8 cellular contexts compared by ENCODE assay signal in the genomic region with DNA sequence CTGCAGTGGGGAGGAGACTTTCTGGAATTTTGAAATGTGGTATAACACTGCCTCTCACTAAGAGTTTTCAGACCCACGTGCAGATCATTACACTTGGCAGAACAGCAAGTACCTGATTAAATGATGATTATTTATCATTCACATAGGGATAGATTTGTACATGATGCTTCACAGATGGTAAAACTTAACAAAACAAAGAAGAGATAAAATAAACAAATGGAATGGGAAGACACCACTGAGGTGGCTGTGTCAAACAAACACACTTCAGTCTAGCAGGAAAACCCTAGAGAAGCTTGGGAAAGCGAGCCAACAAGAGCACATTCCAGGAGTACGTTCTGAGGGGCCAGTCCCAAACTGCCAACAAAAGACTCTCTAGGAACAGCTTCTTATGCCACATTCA. TPM values are rescaled to one million over a fixed set of nuclear protein-coding genes. Genes with fewer than 3 reads are reported as not detected.
A peak's percentile ranks its signal among the peaks of the same experiment; 100 is the strongest.
DNase-seq lines count a peak whose midpoint lies in the region; ATAC-seq and TF ChIP-seq lines count a peak whose summit lies in the region.

No MANE protein-coding gene starts in this region.

- H3K9me3 ChIP-seq in stomach = no peaks in the 10 kb centered on the region

- no peak for TF ChIP-seq EP300 in stomach (IDR thresholded peaks at IDR 0.05)

- peak overlapping the region; percentile 88 to 94 for H3K4me3 Mint-ChIP-seq in activated T-cell treated with anti-CD3 and anti-CD28 coated beads, Interleukin-2, amount 50 U/mL, for 72 hours
- peak overlapping the region; percentile 95 for H3K4me3 Mint-ChIP-seq in WTC11

- peaks cover 11% of the 10 kb centered on the region in 2 donors for H3K36me3 Mint-ChIP-seq in activated T-cell treated with anti-CD3 and anti-CD28 coated beads, Interleukin-2, amount 50 U/mL, for 72 hours (ENCODE audit: insufficient read depth in 2 of 2)
- peaks cover 3% of the 10 kb centered on the region for H3K36me3 Mint-ChIP-seq in WTC11

- peaks cover 55% of the 10 kb centered on the region for H3K4me1 Mint-ChIP-seq in activated T-cell treated with anti-CD3 and anti-CD28 coated beads, Interleukin-2, amount 50 U/mL, for 72 hours (ENCODE audit: low read depth)
- H3K4me1 Mint-ChIP-seq in WTC11 = peaks cover 17% of the 10 kb centered on the region

- no peak overlapping the region for H3K27ac ChIP-seq in stomach

- TF ChIP-seq POLR2A in stomach (IDR thresholded peaks at IDR 0.05) = no peak

- 49 to 60% (median 50%) methylated on average over 3 of the region's 3 CpGs for WGBS in stomach, 5 donors

- H3K27me3 ChIP-seq in stomach = no peaks in the 10 kb centered on the region

- no peak for ATAC-seq in activated T-cell treated with anti-CD3 and anti-CD28 coated beads, Interleukin-2, amount 50 U/mL, for 72 hours (replicated peaks in 1 of 2)
- ATAC-seq in WTC11 (no peak), HG03378 (IDR thresholded peaks at IDR 0.05; ENCODE audit: unreplicated experiment) (no peak)

- CTCF ChIA-PET in WTC11 (lab: Charles Lee) = no interaction called here

- intact Hi-C loops in stomach (cut with DNase I; ENCODE audit: low total_unique reads) = no loop called here

- no peaks in the 10 kb centered on the region for H3K9me3 Mint-ChIP-seq in activated T-cell treated with anti-CD3 and anti-CD28 coated beads, Interleukin-2, amount 50 U/mL, for 72 hours
- H3K9me3 Mint-ChIP-seq in WTC11 = no peaks in the 10 kb centered on the region

- H3K4me3 ChIP-seq in foreskin fibroblast (ENCODE audit: low read depth in 1 of 2, low read length in 2 of 2) (peak overlapping the region; percentile 61 to 93), stomach (peak overlapping the region in 3 of 4 donors; percentile 77 to 99 (median 93))

- peak overlapping the region; percentile 43 for H3K27ac Mint-ChIP-seq in activated T-cell treated with anti-CD3 and anti-CD28 coated beads, Interleukin-2, amount 50 U/mL, for 72 hours
- no peak overlapping the region for H3K27ac Mint-ChIP-seq in WTC11

- POLR2A ChIA-PET in WTC11 (lab: Charles Lee) = no interaction called here

- peaks cover 5% of the 10 kb centered on the region for H3K27me3 Mint-ChIP-seq in activated T-cell treated with anti-CD3 and anti-CD28 coated beads, Interleukin-2, amount 50 U/mL, for 72 hours (ENCODE audit: low read depth)
- no peaks in the 10 kb centered on the region; the same call in 1 of the 2 replicates for H3K27me3 Mint-ChIP-seq in WTC11 (ENCODE audit: low read depth)

- H3K4me1 ChIP-seq in stomach = peaks cover 13 to 52% (median 31%) of the 10 kb centered on the region in 4 donors

- TF ChIP-seq CTCF in WTC11 (IDR thresholded peaks at IDR 0.05) = no peak
- no peak for TF ChIP-seq CTCF in foreskin fibroblast (IDR thresholded peaks at IDR 0.05; ENCODE audit: low read depth, low read length)
- no peak for TF ChIP-seq CTCF in stomach (IDR thresholded peaks at IDR 0.05)

- peaks cover 0 to 43% (median 29%) of the 10 kb centered on the region in 4 donors for H3K36me3 ChIP-seq in stomach

- no peak for DNase-seq in activated T-cell treated with anti-CD3 and anti-CD28 coated beads, Interleukin-2, amount 50 U/mL, for 72 hours
- DNase-seq in activated T-cell treated with anti-CD3 and anti-CD28 coated beads, Interleukin-2, amount 50 U/mL, for 1 hour = no peak
- no peak for DNase-seq in WTC11 (ENCODE audit: low spot score)
- DNase-seq in foreskin fibroblast = peak in 1 of 2 donors; percentile 30
- no peak for DNase-seq in stomach
- DNase-seq in stimulated activated CD4-positive, alpha-beta T cell treated with anti-CD3 and anti-CD28 coated beads, Interleukin-4, amount 100 ng/mL, for 4 hours = no peak
- no peak for DNase-seq in NCI-H2081 treated with DMSO at 0.1 percent for 48 hours (lab: John Stamatoyannopoulos, UW)

TF ChIP-seq in WTC11, 78 proteins besides CTCF, POLR2A, EP300 and RAD21:
- TF ChIP-seq, protein P1, sequence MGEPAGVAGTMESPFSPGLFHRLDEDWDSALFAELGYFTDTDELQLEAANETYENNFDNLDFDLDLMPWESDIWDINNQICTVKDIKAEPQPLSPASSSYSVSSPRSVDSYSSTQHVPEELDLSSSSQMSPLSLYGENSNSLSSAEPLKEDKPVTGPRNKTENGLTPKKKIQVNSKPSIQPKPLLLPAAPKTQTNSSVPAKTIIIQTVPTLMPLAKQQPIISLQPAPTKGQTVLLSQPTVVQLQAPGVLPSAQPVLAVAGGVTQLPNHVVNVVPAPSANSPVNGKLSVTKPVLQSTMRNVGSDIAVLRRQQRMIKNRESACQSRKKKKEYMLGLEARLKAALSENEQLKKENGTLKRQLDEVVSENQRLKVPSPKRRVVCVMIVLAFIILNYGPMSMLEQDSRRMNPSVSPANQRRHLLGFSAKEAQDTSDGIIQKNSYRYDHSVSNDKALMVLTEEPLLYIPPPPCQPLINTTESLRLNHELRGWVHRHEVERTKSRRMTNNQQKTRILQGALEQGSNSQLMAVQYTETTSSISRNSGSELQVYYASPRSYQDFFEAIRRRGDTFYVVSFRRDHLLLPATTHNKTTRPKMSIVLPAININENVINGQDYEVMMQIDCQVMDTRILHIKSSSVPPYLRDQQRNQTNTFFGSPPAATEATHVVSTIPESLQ (CRISPR knock-in tag; IDR thresholded peaks at IDR 0.05) = no peak
- no peak for TF ChIP-seq EMX1 (CRISPR knock-in tag; IDR thresholded peaks at IDR 0.05)
- TF ChIP-seq TEAD1 (CRISPR knock-in tag; IDR thresholded peaks at IDR 0.05) = no peak
- TF ChIP-seq USF1 (CRISPR knock-in tag; IDR thresholded peaks at IDR 0.05) = no peak
- no peak for TF ChIP-seq PREB (CRISPR knock-in tag; IDR thresholded peaks at IDR 0.05; ENCODE audit: borderline replicate concordance)
- no peak for TF ChIP-seq ZMAT4 (CRISPR knock-in tag; IDR thresholded peaks at IDR 0.05)
- no peak for TF ChIP-seq ZNF219 (CRISPR knock-in tag; IDR thresholded peaks at IDR 0.05; ENCODE audit: borderline replicate concordance)
- TF ChIP-seq PRRX2 (CRISPR knock-in tag; IDR thresholded peaks at IDR 0.05) = no peak
- TF ChIP-seq, protein P2, sequence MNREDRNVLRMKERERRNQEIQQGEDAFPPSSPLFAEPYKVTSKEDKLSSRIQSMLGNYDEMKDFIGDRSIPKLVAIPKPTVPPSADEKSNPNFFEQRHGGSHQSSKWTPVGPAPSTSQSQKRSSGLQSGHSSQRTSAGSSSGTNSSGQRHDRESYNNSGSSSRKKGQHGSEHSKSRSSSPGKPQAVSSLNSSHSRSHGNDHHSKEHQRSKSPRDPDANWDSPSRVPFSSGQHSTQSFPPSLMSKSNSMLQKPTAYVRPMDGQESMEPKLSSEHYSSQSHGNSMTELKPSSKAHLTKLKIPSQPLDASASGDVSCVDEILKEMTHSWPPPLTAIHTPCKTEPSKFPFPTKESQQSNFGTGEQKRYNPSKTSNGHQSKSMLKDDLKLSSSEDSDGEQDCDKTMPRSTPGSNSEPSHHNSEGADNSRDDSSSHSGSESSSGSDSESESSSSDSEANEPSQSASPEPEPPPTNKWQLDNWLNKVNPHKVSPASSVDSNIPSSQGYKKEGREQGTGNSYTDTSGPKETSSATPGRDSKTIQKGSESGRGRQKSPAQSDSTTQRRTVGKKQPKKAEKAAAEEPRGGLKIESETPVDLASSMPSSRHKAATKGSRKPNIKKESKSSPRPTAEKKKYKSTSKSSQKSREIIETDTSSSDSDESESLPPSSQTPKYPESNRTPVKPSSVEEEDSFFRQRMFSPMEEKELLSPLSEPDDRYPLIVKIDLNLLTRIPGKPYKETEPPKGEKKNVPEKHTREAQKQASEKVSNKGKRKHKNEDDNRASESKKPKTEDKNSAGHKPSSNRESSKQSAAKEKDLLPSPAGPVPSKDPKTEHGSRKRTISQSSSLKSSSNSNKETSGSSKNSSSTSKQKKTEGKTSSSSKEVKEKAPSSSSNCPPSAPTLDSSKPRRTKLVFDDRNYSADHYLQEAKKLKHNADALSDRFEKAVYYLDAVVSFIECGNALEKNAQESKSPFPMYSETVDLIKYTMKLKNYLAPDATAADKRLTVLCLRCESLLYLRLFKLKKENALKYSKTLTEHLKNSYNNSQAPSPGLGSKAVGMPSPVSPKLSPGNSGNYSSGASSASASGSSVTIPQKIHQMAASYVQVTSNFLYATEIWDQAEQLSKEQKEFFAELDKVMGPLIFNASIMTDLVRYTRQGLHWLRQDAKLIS (CRISPR knock-in tag; IDR thresholded peaks at IDR 0.05; ENCODE audit: borderline replicate concordance) = no peak
- TF ChIP-seq ZNF396 (CRISPR knock-in tag; IDR thresholded peaks at IDR 0.05; ENCODE audit: borderline replicate concordance) = no peak
- TF ChIP-seq NR3C1 (CRISPR knock-in tag; conservative IDR thresholded peaks at IDR 0.05; ENCODE audit: low read depth) = no peak
- TF ChIP-seq MYBL2 (CRISPR knock-in tag; IDR thresholded peaks at IDR 0.05) = no peak

RNA-seq across cellular contexts. Expression of gene MED27, which starts 1.8 kb away (rescaled TPM):
- 10 to 100 TPM; 29.0 to 30.5 TPM for total RNA-seq in activated T-cell treated with anti-CD3 and anti-CD28 coated beads, Interleukin-2, amount 50 U/mL, for 72 hours
- total RNA-seq in WTC11 (2021) = 26.6 to 27.9 TPM (median 27.5 TPM) in 3 replicates
- 10 to 100 TPM in 3 of 5 donors, 1 to 10 TPM in 1, under 1 TPM in 1; 0.87 to 21.9 (median 10.8) TPM for total RNA-seq in stomach
- 10 to 100 TPM; 12.5 to 13.1 (median 12.8) TPM for polyA plus RNA-seq in stomach
